9 cellular contexts compared by ENCODE assay signal in the genomic region with DNA sequence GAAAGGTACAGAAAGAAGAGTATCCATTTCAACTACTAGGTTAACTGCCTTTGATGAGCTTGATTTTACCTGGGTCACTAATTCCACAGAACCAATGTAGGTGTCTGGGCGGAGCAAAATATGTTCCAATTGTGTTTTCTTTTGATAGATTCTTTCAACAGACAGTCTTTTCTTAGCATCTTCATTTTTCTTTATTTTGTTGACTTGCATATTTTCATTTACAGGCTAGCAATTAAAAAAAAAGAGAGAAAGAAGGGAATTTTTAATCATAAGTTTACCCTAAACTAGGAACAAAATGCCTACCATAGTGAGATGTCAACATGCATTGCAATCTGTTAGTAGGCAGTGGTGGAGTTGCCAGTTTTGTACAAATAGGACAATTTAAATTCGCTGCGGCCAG. TPM values are rescaled to one million over a fixed set of nuclear protein-coding genes. Genes with fewer than 3 reads are reported as not detected.
DNase-seq lines count a peak whose midpoint lies in the region; ATAC-seq and TF ChIP-seq lines count a peak whose summit lies in the region.
"Had no signal": no experiment of that assay in that cellular context is flagged by ENCODE, and none has a peak within 500 bp of the region (broad histone marks: within the 10 kb centered on the region; RNA-seq: fewer than 3 reads in every experiment).

No MANE protein-coding gene starts in this region.

- TF ChIP-seq CTCF in AG10803 (conservative IDR thresholded peaks at IDR 0.05; ENCODE audit: low read length) (no peak), HFF-Myc (IDR thresholded peaks at IDR 0.05; ENCODE audit: low read depth, low read length, missing control alignments) (no peak), gastrocnemius medialis (IDR thresholded peaks at IDR 0.05 in 4 of 5, conservative IDR thresholded peaks at IDR 0.05 in 1 of 5) (no peak)

- H3K4me3 Mint-ChIP-seq in activated naive CD8-positive, alpha-beta T cell treated with anti-CD3 and anti-CD28 coated beads for 36 hours = peak overlapping the region; percentile 98
- peak overlapping the region; percentile 89 to 98 (median 90) for H3K4me3 Mint-ChIP-seq in immature natural killer cell

- TF ChIP-seq POLR2A in gastrocnemius medialis (IDR thresholded peaks at IDR 0.05) = no peak

- no peaks in the 10 kb centered on the region for H3K36me3 ChIP-seq in gastrocnemius medialis

- intact Hi-C loops in gastrocnemius medialis (cut with DNase I; ENCODE audit: low total_unique reads) = loop anchor here (5.0 kb wide), 1 partner anchor 129 kb away; the partner anchor contains the start of gene CDC6

- no peak overlapping the region for H3K27ac ChIP-seq in gastrocnemius medialis

- H3K9me3 Mint-ChIP-seq in activated naive CD8-positive, alpha-beta T cell treated with anti-CD3 and anti-CD28 coated beads for 36 hours = no peaks in the 10 kb centered on the region
- no peaks in the 10 kb centered on the region for H3K9me3 Mint-ChIP-seq in immature natural killer cell

- H3K27ac Mint-ChIP-seq in activated naive CD8-positive, alpha-beta T cell treated with anti-CD3 and anti-CD28 coated beads for 36 hours = peak overlapping the region; percentile 6
- no peak overlapping the region for H3K27ac Mint-ChIP-seq in immature natural killer cell

- DNase-seq in AG10803 (ENCODE audit: low read depth) (no peak), HFF-Myc (ENCODE audit: extremely low read depth, low read depth) (no peak), immature natural killer cell (no peak), Ammon's horn (ENCODE audit: low spot score) (no peak), gastrocnemius medialis (no peak), DMS53 (lab: John Stamatoyannopoulos, UW) (no peak), SIG-M5 treated with dmso at 0.1 percent for 504 hours (lab: John Stamatoyannopoulos, UW; ENCODE audit: unreplicated experiment) (no peak)
- no peak for DNase-seq in activated naive CD8-positive, alpha-beta T cell treated with anti-CD3 and anti-CD28 coated beads for 36 hours
- DNase-seq: NCI-H1436 treated with DMSO at 0.1 percent for 48 hours had no signal

- H3K4me3 ChIP-seq in AG10803 (ENCODE audit: low read length) = peak overlapping the region; percentile 86
- peak overlapping the region; percentile 76 for H3K4me3 ChIP-seq in HFF-Myc (replicated peaks; ENCODE audit: low read depth, low read length)
- no peak overlapping the region for H3K4me3 ChIP-seq in gastrocnemius medialis

- H3K4me1 ChIP-seq in gastrocnemius medialis = peaks cover 6 to 10% of the 10 kb centered on the region in 2 donors

- H3K27me3 Mint-ChIP-seq in activated naive CD8-positive, alpha-beta T cell treated with anti-CD3 and anti-CD28 coated beads for 36 hours = peaks cover 6% of the 10 kb centered on the region
- peaks cover 4 to 10% (median 4%) of the 10 kb centered on the region in 3 donors for H3K27me3 Mint-ChIP-seq in immature natural killer cell (ENCODE audit: low read depth in 3 of 3)

- no peak for ATAC-seq in gastrocnemius medialis

- in situ Hi-C loops in gastrocnemius medialis (cut with MboI; ENCODE audit: low sequenced_read_pairs in 4 of 4) = loop anchor here in 1 of 4 donors (10.0 kb wide), 1 partner anchor 112 kb away; the partner anchor contains the start of gene RARA

- no peaks in the 10 kb centered on the region for H3K9me3 ChIP-seq in gastrocnemius medialis

- peaks cover 22% of the 10 kb centered on the region for H3K4me1 Mint-ChIP-seq in activated naive CD8-positive, alpha-beta T cell treated with anti-CD3 and anti-CD28 coated beads for 36 hours
- H3K4me1 Mint-ChIP-seq in immature natural killer cell = peaks cover 17 to 28% of the 10 kb centered on the region in 2 donors

- H3K36me3 Mint-ChIP-seq in activated naive CD8-positive, alpha-beta T cell treated with anti-CD3 and anti-CD28 coated beads for 36 hours = peaks cover 37% of the 10 kb centered on the region
- no peaks in the 10 kb centered on the region for H3K36me3 Mint-ChIP-seq in immature natural killer cell

- H3K27me3 ChIP-seq in gastrocnemius medialis = peaks cover 0 to 10% (median 5%) of the 10 kb centered on the region in 3 donors

RNA-seq across cellular contexts. Expression of gene TOP2A, which starts 1.0 kb away (rescaled TPM):
- 100 to 1,000 TPM; 244 to 245 TPM for total RNA-seq in activated naive CD8-positive, alpha-beta T cell treated with anti-CD3 and anti-CD28 coated beads for 36 hours
- 1 to 10 TPM in 2 of 3 donors, under 1 TPM in 1; 0.80 to 2.4 (median 2.2) TPM for polyA plus RNA-seq in immature natural killer cell
- 1 to 10 TPM in 2 of 4 donors, under 1 TPM in 2; 0.26 to 1.6 (median 1.0) TPM for total RNA-seq in gastrocnemius medialis

RNA-seq across cellular contexts. Expression of gene IGFBP4, which starts 26.6 kb away (rescaled TPM):
- total RNA-seq in activated naive CD8-positive, alpha-beta T cell treated with anti-CD3 and anti-CD28 coated beads for 36 hours = 1 to 10 TPM; 5.6 to 6.5 TPM
- polyA plus RNA-seq in immature natural killer cell = 10 to 100 TPM; 22.3 to 41.7 (median 36.2) TPM
- 10 to 100 TPM; 14.5 to 56.8 (median 36.5) TPM for total RNA-seq in gastrocnemius medialis

RNA-seq across cellular contexts. Expression of gene GJD3, which starts 52.1 kb away (rescaled TPM):
- not detected for total RNA-seq in activated naive CD8-positive, alpha-beta T cell treated with anti-CD3 and anti-CD28 coated beads for 36 hours
- under 1 TPM in 2 of 3 donors, not detected in 1; 0.40 to 0.68 TPM for polyA plus RNA-seq in immature natural killer cell
- 1 to 10 TPM in 1 of 4 donors, under 1 TPM in 1, not detected in 2; 0.98 to 1.2 TPM for total RNA-seq in gastrocnemius medialis

Comparison
In these comparisons a context has a peak if more than half of its experiments do, and no peak if none do; other contexts are left out.
1. H3K4me3 ChIP-seq: peak in AG10803 (single experiment) and HFF-Myc (single experiment); none in gastrocnemius medialis (0 of 4).
2. RNA of gene TOP2A, which starts 1.0 kb away (total RNA-seq): 244 to 245 TPM in activated naive CD8-positive, alpha-beta T cell treated with anti-CD3 and anti-CD28 coated beads for 36 hours; 0.26 to 1.6 TPM in gastrocnemius medialis; every median in the first group is over 10 times any median in the second.